ENCODE assay signal across 9 cellular contexts in the genomic region with DNA sequence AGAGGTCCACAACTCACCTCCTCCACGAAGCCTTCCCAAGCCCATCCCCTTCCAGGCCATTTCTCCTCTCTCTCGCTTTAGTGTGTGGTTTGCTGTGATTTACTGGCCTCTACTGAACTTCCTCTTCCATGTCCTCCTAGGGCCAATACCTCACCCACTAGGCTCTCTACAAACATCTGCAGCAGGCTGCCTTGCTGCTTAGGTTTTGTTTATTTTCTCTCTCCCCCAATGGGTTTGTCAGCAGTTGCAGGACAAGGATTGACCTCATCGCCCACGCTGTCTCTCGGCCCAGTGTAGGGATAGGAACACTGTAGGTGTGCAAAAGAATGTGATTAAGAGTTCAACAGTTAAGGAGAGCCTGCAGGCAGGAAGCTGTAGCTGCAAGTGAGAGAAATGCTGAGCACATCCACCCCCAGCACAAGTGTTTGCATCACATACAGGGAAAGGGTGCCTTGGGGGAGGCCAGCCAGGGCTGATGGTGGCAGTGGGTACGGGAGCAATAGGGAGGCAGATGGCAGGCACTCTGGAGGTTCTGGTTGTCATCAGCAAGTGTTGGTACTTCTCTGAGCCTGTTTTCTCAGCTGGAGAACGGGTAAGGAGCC. TPM values are rescaled to one million over a fixed set of nuclear protein-coding genes. Genes with fewer than 3 reads are reported as not detected.
A peak's percentile ranks its signal among the peaks of the same experiment; 100 is the strongest.
DNase-seq lines count a peak whose midpoint lies in the region; ATAC-seq and TF ChIP-seq lines count a peak whose summit lies in the region.
"Had no signal": no experiment of that assay in that cellular context is flagged by ENCODE, and none has a peak within 500 bp of the region (broad histone marks: within the 10 kb centered on the region; RNA-seq: fewer than 3 reads in every experiment).

No MANE protein-coding gene starts in this region.

- H3K27ac ChIP-seq in cardiac muscle cell: no peak overlapping the region
- peak overlapping the region; percentile 68 to 91 (median 83) for H3K27ac ChIP-seq in transverse colon

- peak overlapping the region; percentile 87 for H3K9ac ChIP-seq in adipocyte (ENCODE audit: low read length)

- H3K9me3 ChIP-seq in cardiac muscle cell (ENCODE audit: low read depth): no peaks in the 10 kb centered on the region
- no peaks in the 10 kb centered on the region for H3K9me3 ChIP-seq in adipocyte (ENCODE audit: control insufficient read depth, low read length)
- H3K9me3 ChIP-seq in transverse colon: no peaks in the 10 kb centered on the region

- no peak for ATAC-seq in left cardiac atrium
- no peak for ATAC-seq in GM19023 (IDR thresholded peaks at IDR 0.05; ENCODE audit: unreplicated experiment)

- no peak for TF ChIP-seq EP300 in transverse colon (IDR thresholded peaks at IDR 0.05; ENCODE audit: low read depth)

- TF ChIP-seq POLR2A in transverse colon (IDR thresholded peaks at IDR 0.05) (no peak), erythroblast (IDR thresholded peaks at IDR 0.05; ENCODE audit: low read length) (no peak)

- H3K36me3 ChIP-seq in cardiac muscle cell (no peaks in the 10 kb centered on the region), adipocyte (ENCODE audit: control insufficient read depth, insufficient read depth, low read length, severe bottlenecking) (no peaks in the 10 kb centered on the region), transverse colon (no peaks in the 10 kb centered on the region)

- H3K4me1 ChIP-seq in cardiac muscle cell (ENCODE audit: low read depth) (peaks cover 7% of the 10 kb centered on the region), adipocyte (ENCODE audit: control insufficient read depth, insufficient read depth, low read length) (peaks cover 25% of the 10 kb centered on the region), transverse colon (peaks cover 9 to 44% (median 24%) of the 10 kb centered on the region in 4 donors)

- H3K27me3 ChIP-seq in cardiac muscle cell (no peaks in the 10 kb centered on the region), adipocyte (replicated peaks; ENCODE audit: control insufficient read depth, insufficient read depth, low read length) (no peaks in the 10 kb centered on the region), transverse colon (no peaks in the 10 kb centered on the region)

- 50 to 69% methylated on average over 3 to 7 of the region's 7 CpGs for WGBS in transverse colon (ENCODE audit: low coverage in 1 of 2), 2 donors

- DNase-seq in cardiac muscle cell (ENCODE audit: low read depth in 1 of 2, low spot score in 1 of 2): peak; percentile 28 to 66
- DNase-seq in left cardiac atrium: no peak
- DNase-seq in adipocyte (ENCODE audit: low read depth): peak; percentile 60
- peak; percentile 77 for DNase-seq in islet precursor cell
- no peak for DNase-seq in transverse colon
- DNase-seq in erythroblast (lab: John Stamatoyannopoulos, UW): no peak
- no peak for DNase-seq in SHP77 treated with DMSO at 0.1 percent for 48 hours (lab: John Stamatoyannopoulos, UW)

- in situ Hi-C loops in transverse colon (cut with MboI; ENCODE audit: low pct_ligation_motif_present in 1 of 4, low pct_unique_long_range_greater_than_20kb in 1 of 4, low sequenced_read_pairs in 3 of 4): no loop called here

- H3K4me3 ChIP-seq in cardiac muscle cell (no peak overlapping the region), adipocyte (ENCODE audit: low read length) (peak overlapping the region; percentile 84), transverse colon (no peak overlapping the region)

- TF ChIP-seq CTCF in cardiac muscle cell (IDR thresholded peaks at IDR 0.05; ENCODE audit: low read depth, low read length): peak; percentile 29
- TF ChIP-seq CTCF in transverse colon (IDR thresholded peaks at IDR 0.05): peak in 1 of 5 experiments; percentile 18

- intact Hi-C loops in left cardiac atrium (cut with DNase I) (no loop called here), transverse colon (cut with DNase I; ENCODE audit: low total_unique reads) (no loop called here)

RNA-seq across cellular contexts. Expression of a gene that starts 1.4 kb away (rescaled TPM):
- total RNA-seq in cardiac muscle cell (20.5 and 21.5 TPM in 2 replicates), left cardiac atrium (10 to 100 TPM; 21.2 to 39.1 TPM), transverse colon (100 to 1,000 TPM in 1 of 4 donors, 10 to 100 TPM in 3; 14.9 to 246 (median 38.1) TPM)
- polyA plus RNA-seq in cardiac muscle cell: 24.1 and 30.7 TPM in 2 replicates

RNA-seq across cellular contexts. Expression of a gene that starts 18.3 kb away (rescaled TPM):
- not detected in 2 replicates for total RNA-seq in cardiac muscle cell
- not detected in 2 replicates for polyA plus RNA-seq in cardiac muscle cell
- not detected for total RNA-seq in left cardiac atrium
- total RNA-seq in transverse colon: 10 to 100 TPM in 3 of 4 donors, not detected in 1; 21.0 to 88.3 (median 56.1) TPM
- total RNA-seq: skeletal muscle tissue had no signal

Comparison
In these comparisons a context has a peak if more than half of its experiments do, and no peak if none do; other contexts are left out.
1. DNase-seq: peak in cardiac muscle cell (2 of 2), adipocyte (single experiment) and islet precursor cell (single experiment); none in left cardiac atrium (single experiment), transverse colon (single experiment), erythroblast (0 of 2) and SHP77 treated with DMSO at 0.1 percent for 48 hours (single experiment).